Comparison of ENCODE assay signal across 1 cellular context in genomic region chrX:12814434-12814833, GRCh38.
TF ChIP-seq lines count a peak whose summit lies in the region.

No MANE protein-coding gene starts in this region.

TF ChIP-seq in liver, 16 proteins besides CTCF, POLR2A, EP300 and RAD21 (continued from another document):
- TF ChIP-seq REST (IDR thresholded peaks at IDR 0.05) (no peak), JUND (IDR thresholded peaks at IDR 0.05) (no peak), TAF1 (conservative IDR thresholded peaks at IDR 0.05) (no peak)
